ENCODE assay signal across 10 cellular contexts in genomic region chr5:69517763-69518212, GRCh38. TPM values are rescaled to one million over a fixed set of nuclear protein-coding genes. Genes with fewer than 3 reads are reported as not detected.
DNase-seq lines count a peak whose midpoint lies in the region; ATAC-seq and TF ChIP-seq lines count a peak whose summit lies in the region.
"Had no signal": no experiment of that assay in that cellular context is flagged by ENCODE, and none has a peak within 500 bp of the region (broad histone marks: within the 10 kb centered on the region; RNA-seq: fewer than 3 reads in every experiment).

No MANE protein-coding gene starts in this region.

- peaks cover 16 to 33% of the 10 kb centered on the region in 2 donors for H3K4me1 ChIP-seq in duodenal mucosa (ENCODE audit: control insufficient read depth in 1 of 2, insufficient read depth in 2 of 2, low read length in 2 of 2)
- H3K4me1 ChIP-seq in mucosa of descending colon (ENCODE audit: low read depth): peaks cover 52% of the 10 kb centered on the region
- no peaks in the 10 kb centered on the region for H3K4me1 ChIP-seq in neural progenitor cell

- H3K4me3 ChIP-seq in duodenal mucosa (ENCODE audit: low read depth in 1 of 2, low read length in 2 of 2) (no peak overlapping the region), mucosa of descending colon (no peak overlapping the region), neural progenitor cell (no peak overlapping the region)
- H3K4me3 ChIP-seq: dorsolateral prefrontal cortex had no signal

- H3F3A ChIP-seq in neural progenitor cell (ENCODE audit: low read depth): no peaks in the 10 kb centered on the region

- intact Hi-C loops in mucosa of descending colon (cut with DNase I, micrococcal nuclease): no loop called here

- ATAC-seq in mucosa of descending colon (peak; percentile 79), HG03442 (IDR thresholded peaks at IDR 0.05; ENCODE audit: unreplicated experiment) (no peak)

- H2AFZ ChIP-seq in neural progenitor cell (replicated peaks): no peak overlapping the region

- no peaks in the 10 kb centered on the region for H3K27me3 Mint-ChIP-seq in neural progenitor cell (ENCODE audit: insufficient read depth, low read depth)

- H3K79me2 ChIP-seq in neural progenitor cell (ENCODE audit: low read depth): peaks cover 7% of the 10 kb centered on the region

- no peaks in the 10 kb centered on the region for H4K20me1 ChIP-seq in neural progenitor cell (ENCODE audit: low read depth)

- no peaks in the 10 kb centered on the region for H3K9me3 ChIP-seq in duodenal mucosa (ENCODE audit: control insufficient read depth in 1 of 2, low read length in 2 of 2)
- H3K9me3 ChIP-seq in mucosa of descending colon: no peaks in the 10 kb centered on the region
- no peaks in the 10 kb centered on the region for H3K9me3 ChIP-seq in neural progenitor cell (ENCODE audit: low read depth)

- H3K4me1 Mint-ChIP-seq in neural progenitor cell: no peaks in the 10 kb centered on the region

- no peak for TF ChIP-seq CTCF in mucosa of descending colon (IDR thresholded peaks at IDR 0.05)
- TF ChIP-seq CTCF in neural progenitor cell (IDR thresholded peaks at IDR 0.05): no peak

- H3K9ac ChIP-seq in duodenal mucosa (ENCODE audit: low read depth in 1 of 2, low read length in 2 of 2): peak overlapping the region in 1 of 2 donors; percentile 5
- no peak overlapping the region for H3K9ac ChIP-seq in neural progenitor cell

- DNase-seq in EH (ENCODE audit: low read depth): peak; percentile 43
- peak; percentile 66 for DNase-seq in NCI-H510A (lab: John Stamatoyannopoulos, UW)
- peak in 1 of 3 donors; percentile 56 for DNase-seq in mucosa of descending colon
- DNase-seq in neural progenitor cell (ENCODE audit: low spot score): no peak
- no peak for DNase-seq in activated CD4-positive, CD25-positive, alpha-beta regulatory T cell treated with anti-CD3 and anti-CD28 coated beads, Interleukin-2, amount 50 U/mL, for 72 hours
- no peak for DNase-seq in foreskin melanocyte
- DNase-seq: activated T-cell treated with anti-CD3 and anti-CD28 coated beads, Interleukin-2, amount 50 U/mL, for 24 hours; dorsolateral prefrontal cortex had no signal

- H3K4me3 Mint-ChIP-seq in neural progenitor cell: no peak overlapping the region
- H3K4me3 Mint-ChIP-seq: activated T-cell treated with anti-CD3 and anti-CD28 coated beads, Interleukin-2, amount 50 U/mL, for 24 hours had no signal

- H3K4me2 ChIP-seq in neural progenitor cell: no peak overlapping the region

- H3K27ac ChIP-seq in duodenal mucosa (ENCODE audit: low read depth, low read length) (peak overlapping the region; percentile 68), neural progenitor cell (no peak overlapping the region)

- peaks cover 4% of the 10 kb centered on the region for H3K9me3 Mint-ChIP-seq in neural progenitor cell
- H3K9me3 Mint-ChIP-seq: activated T-cell treated with anti-CD3 and anti-CD28 coated beads, Interleukin-2, amount 50 U/mL, for 24 hours had no signal

- no peak overlapping the region for H3K27ac Mint-ChIP-seq in neural progenitor cell
- H3K27ac Mint-ChIP-seq: activated T-cell treated with anti-CD3 and anti-CD28 coated beads, Interleukin-2, amount 50 U/mL, for 24 hours had no signal

- H3K36me3 Mint-ChIP-seq in neural progenitor cell: peaks cover 4% of the 10 kb centered on the region

- H3K27me3 ChIP-seq in duodenal mucosa (ENCODE audit: control insufficient read depth in 1 of 2, insufficient read depth in 2 of 2, low read length in 2 of 2) (no peaks in the 10 kb centered on the region), neural progenitor cell (no peaks in the 10 kb centered on the region)
- H3K27me3 ChIP-seq: dorsolateral prefrontal cortex had no signal

- no peaks in the 10 kb centered on the region for H3K36me3 ChIP-seq in duodenal mucosa (ENCODE audit: control insufficient read depth in 1 of 2, insufficient read depth in 2 of 2, low read length in 2 of 2)
- no peaks in the 10 kb centered on the region for H3K36me3 ChIP-seq in mucosa of descending colon (ENCODE audit: low read depth)
- H3K36me3 ChIP-seq in neural progenitor cell: peaks cover 6% of the 10 kb centered on the region

RNA-seq across cellular contexts. Expression of gene OCLN, which starts 25.2 kb away (rescaled TPM):
- 100 to 1,000 TPM in 2 of 3 donors, 10 to 100 TPM in 1; 50.2 to 134 (median 130) TPM for total RNA-seq in mucosa of descending colon
- 57.7 and 67.5 TPM in 2 replicates for total RNA-seq in neural progenitor cell (ENCODE audit: low replicate concordance)

RNA-seq across cellular contexts. Expression of gene GTF2H2C, which starts 42.2 kb away (rescaled TPM):
- total RNA-seq in mucosa of descending colon (10 to 100 TPM; 25.7 to 39.1 (median 26.4) TPM), neural progenitor cell (ENCODE audit: low replicate concordance) (70.5 and 71.9 TPM in 2 replicates)

Comparison
In these comparisons a context has a peak if more than half of its experiments do, and no peak if none do; other contexts are left out.
1. DNase-seq: peak in EH (single experiment) and NCI-H510A (single experiment); none in neural progenitor cell (single experiment), activated CD4-positive, CD25-positive, alpha-beta regulatory T cell treated with anti-CD3 and anti-CD28 coated beads, Interleukin-2, amount 50 U/mL, for 72 hours (single experiment) and foreskin melanocyte (single experiment).